10 cellular contexts compared by ENCODE assay signal in genomic region chr5:157215143-157215825, GRCh38.
DNase-seq lines count a peak whose midpoint lies in the region; ATAC-seq lines count a peak whose summit lies in the region.
"Had no signal": no experiment of that assay in that cellular context is flagged by ENCODE, and none has a peak within 500 bp of the region (broad histone marks: within the 10 kb centered on the region; RNA-seq: fewer than 3 reads in every experiment).

No MANE protein-coding gene starts in this region.

- DNase-seq in memory B cell (ENCODE audit: low spot score in 2 of 2) = peak in 1 of 2 donors; percentile 14
- DNase-seq in middle frontal gyrus (ENCODE audit: extremely low spot score, low spot score) = no peak
- DNase-seq in NCI-H1105 treated with DMSO at 0.1 percent for 48 hours (lab: John Stamatoyannopoulos, UW) = no peak
- no peak for DNase-seq in HUDEP-2 (lab: John Stamatoyannopoulos, UW; ENCODE audit: unreplicated experiment in 76 of 76)
- DNase-seq in AG08396 (ENCODE audit: low spot score) = no peak
- DNase-seq: effector CD8-positive, alpha-beta T cell; SHP77 treated with DMSO at 0.1 percent for 48 hours had no signal

- ATAC-seq in GM18868 (IDR thresholded peaks at IDR 0.05; ENCODE audit: unreplicated experiment) (peak; percentile 55), GM21529 (IDR thresholded peaks at IDR 0.05; ENCODE audit: unreplicated experiment) (peak; percentile 52), HG03521 (IDR thresholded peaks at IDR 0.05; ENCODE audit: unreplicated experiment) (peak; percentile 31), memory B cell (ENCODE audit: low read depth) (peak; percentile 90)

- peaks cover 28% of the 10 kb centered on the region for H3K4me1 Mint-ChIP-seq in memory B cell

- no peaks in the 10 kb centered on the region for H3K36me3 Mint-ChIP-seq in memory B cell

- peaks cover 4% of the 10 kb centered on the region for H3K27me3 Mint-ChIP-seq in memory B cell

- H3K4me3 Mint-ChIP-seq in memory B cell = peak overlapping the region; percentile 75

- no peaks in the 10 kb centered on the region for H3K9me3 Mint-ChIP-seq in memory B cell

- H3K27ac Mint-ChIP-seq in memory B cell = peak overlapping the region; percentile 61

Comparison
In these comparisons a context has a peak if more than half of its experiments do, and no peak if none do; other contexts are left out.
1. ATAC-seq: peak in every context shown above with its lines; median percentile 90 in memory B cell; 55 in GM18868; 52 in GM21529; 31 in HG03521.